8 cellular contexts compared by ENCODE assay signal in the genomic region with DNA sequence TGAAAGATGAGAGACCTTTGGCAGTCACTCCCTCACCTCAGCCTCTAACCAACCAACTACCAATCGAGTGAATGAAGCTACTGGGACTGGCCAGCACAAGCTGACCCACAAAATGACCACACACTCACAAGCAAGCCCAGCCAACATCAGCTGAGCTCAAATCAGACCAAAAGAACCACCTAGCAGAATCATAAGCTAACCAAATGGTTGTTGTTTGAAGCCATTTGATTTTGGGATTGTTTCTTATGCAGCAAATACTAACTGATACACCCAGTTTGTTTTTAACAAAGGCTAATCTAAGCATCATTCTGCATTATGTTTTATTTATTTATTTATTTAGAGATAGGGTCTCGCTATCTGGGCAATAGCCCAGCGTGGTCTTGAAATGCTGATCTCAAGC.
"Had no signal": no experiment of that assay in that cellular context is flagged by ENCODE, and none has a peak within 500 bp of the region (broad histone marks: within the 10 kb centered on the region; RNA-seq: fewer than 3 reads in every experiment).

No MANE protein-coding gene starts in this region.

- ATAC-seq: HCT116, K562 had no signal

- H3K4me3 ChIP-seq: GM23248, HAP-1, K562 had no signal

- H3K4me1 ChIP-seq: HAP-1 had no signal

- H2AFZ ChIP-seq: GM23248 had no signal

- DNase-seq: GM23248, GOT3, H7, IMR-90, KG1 had no signal

- H3K36me3 ChIP-seq: HAP-1 had no signal

- H3K27ac ChIP-seq: GM23248 had no signal

- H3K9ac ChIP-seq: GM23248 had no signal
